Comparison of ENCODE assay signal across 1 cellular context in genomic region chr5:44868541-44868940, GRCh38.
TF ChIP-seq lines count a peak whose summit lies in the region.

No MANE protein-coding gene starts in this region.

TF ChIP-seq in endothelial cell of umbilical vein, 7 proteins besides CTCF, POLR2A, EP300 and RAD21 (continued from another document):
- TF ChIP-seq JUN (IDR thresholded peaks at IDR 0.05; ENCODE audit: borderline replicate concordance, insufficient read depth, insufficient read length, low read depth) (no peak), FOS (IDR thresholded peaks at IDR 0.05; ENCODE audit: borderline replicate concordance, insufficient read depth, low read length) (no peak)
